In the genomic region with DNA sequence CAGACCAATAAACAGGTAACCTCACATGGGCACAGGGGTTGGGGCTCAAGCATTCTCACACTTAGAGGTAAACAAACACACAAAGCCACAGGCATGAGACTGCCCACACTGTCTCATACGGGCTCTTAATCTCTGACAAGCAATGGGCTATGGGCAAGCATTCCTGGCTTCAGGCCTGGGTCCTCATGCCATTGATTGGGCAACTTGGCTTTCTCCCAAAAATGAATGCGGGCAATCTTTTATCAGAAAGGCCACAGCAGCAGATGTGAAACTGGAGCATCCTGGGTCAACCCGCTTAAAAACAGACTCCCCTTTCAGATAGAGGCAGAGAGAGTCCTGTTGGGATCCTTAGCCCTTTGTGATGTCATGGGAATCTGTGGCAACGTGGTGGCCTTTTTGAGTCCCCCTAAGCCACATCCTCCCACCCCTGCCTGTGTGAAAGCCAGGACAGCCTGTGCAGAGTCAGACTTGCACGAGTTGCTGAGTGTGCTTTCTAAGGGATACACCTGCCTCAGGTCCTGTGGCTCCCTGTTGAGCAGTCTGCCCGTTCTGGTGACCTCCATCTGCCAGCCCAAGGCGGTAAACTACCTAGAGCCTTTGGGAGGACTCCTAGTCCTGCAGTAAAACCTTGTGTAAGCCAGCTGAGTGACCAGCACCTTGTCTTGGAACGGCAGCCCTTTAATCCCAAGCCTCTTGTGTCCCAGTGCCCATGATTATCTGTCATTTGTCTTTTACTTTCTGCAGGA, we compare ENCODE assay signal across 9 cellular contexts.
DNase-seq lines count a peak whose midpoint lies in the region; ATAC-seq, FAIRE-seq and TF ChIP-seq lines count a peak whose summit lies in the region.
"Had no signal": no experiment of that assay in that cellular context is flagged by ENCODE, and none has a peak within 500 bp of the region (broad histone marks: within the 10 kb centered on the region; RNA-seq: fewer than 3 reads in every experiment).

No MANE protein-coding gene starts in this region.

- DNase-seq in right lobe of liver = peak in 2 of 3 donors; percentile 51 to 70
- DNase-seq in HepG2 (ENCODE audit: low spot score) = no peak
- DNase-seq in activated CD8-positive, alpha-beta memory T cell treated with anti-CD3 and anti-CD28 coated beads, Interleukin-2, amount 50 U/mL, for 48 hours = peak; percentile 46
- DNase-seq in right atrium auricular region (ENCODE audit: low spot score) = peak; percentile 52
- peak; percentile 31 for DNase-seq in upper lobe of right lung
- DNase-seq in NCI-H1105 (lab: John Stamatoyannopoulos, UW) = no peak
- DNase-seq in NCI-H2081 (lab: John Stamatoyannopoulos, UW) = no peak
- DNase-seq: activated effector memory CD4-positive, alpha-beta T cell treated with Interleukin-2 at 50 U/mL for 16 hours had no signal

- TF ChIP-seq POLR2A in right lobe of liver (IDR thresholded peaks at IDR 0.05) (no peak), HepG2 (IDR thresholded peaks at IDR 0.05; ENCODE audit: insufficient read depth in 1 of 2, low read depth in 2 of 2, low read length in 2 of 2) (no peak)

- FAIRE-seq in HepG2 (lab: Jason Lieb, UNC) = no peak

- H3K4me2 ChIP-seq in HepG2 (ENCODE audit: low read depth, low read length) = no peak overlapping the region

- H3K27me3 ChIP-seq in right lobe of liver (no peaks in the 10 kb centered on the region), HepG2 (ENCODE audit: control insufficient read depth in 1 of 2, insufficient read depth in 2 of 2, low read length in 2 of 2) (no peaks in the 10 kb centered on the region), right atrium auricular region (no peaks in the 10 kb centered on the region), upper lobe of right lung (no peaks in the 10 kb centered on the region)

- H3K4me1 ChIP-seq in right lobe of liver (peaks cover 0 to 8% (median 4%) of the 10 kb centered on the region in 4 donors), HepG2 (ENCODE audit: insufficient read depth, low read length) (no peaks in the 10 kb centered on the region), right atrium auricular region (peaks cover 0 to 20% of the 10 kb centered on the region in 2 donors), upper lobe of right lung (no peaks in the 10 kb centered on the region)

- H2AFZ ChIP-seq in HepG2 (ENCODE audit: low read length) = no peak overlapping the region

- no peaks in the 10 kb centered on the region for H4K20me1 ChIP-seq in HepG2 (ENCODE audit: insufficient read depth, low read length)

- no TSS peak for BruUV-seq in HepG2 (replicated peaks; lab: Mats Ljungman, UMichigan)

- 9% methylated on average over 6 of the region's 8 CpGs for WGBS in right lobe of liver (ENCODE audit: insufficient coverage, low coverage, low lambda C conversion rate, missing lambda C conversion rate)
- WGBS in HepG2 (ENCODE audit: low lambda C conversion rate) = no CpG with 5 or more reads among the region's 8 CpGs

- no peak for TF ChIP-seq RAD21 in HepG2 (CRISPR knock-in tag; IDR thresholded peaks at IDR 0.05)

- POLR2A ChIA-PET in HepG2 (lab: Yijun Ruan, JAX) = no interaction called here

- intact Hi-C loops in right lobe of liver (cut with DNase I) (no loop called here), HepG2 (cut with micrococcal nuclease; ENCODE audit: unreplicated experiment) (no loop called here), upper lobe of right lung (cut with DNase I) (no loop called here)

- no peaks in the 10 kb centered on the region for H3K79me2 ChIP-seq in HepG2 (ENCODE audit: insufficient read depth, low read length)

- TF ChIP-seq EP300 in HepG2 (IDR thresholded peaks at IDR 0.05; ENCODE audit: low read depth in 2 of 2, low read length in 2 of 2) (no peak), HepG2 (CRISPR knock-in tag; IDR thresholded peaks at IDR 0.05; ENCODE audit: borderline replicate concordance) (no peak)

- H3K9ac ChIP-seq in HepG2 (ENCODE audit: insufficient read depth, low read depth, low read length) = no peak overlapping the region

- H3K9me3 ChIP-seq in right lobe of liver (no peaks in the 10 kb centered on the region), HepG2 (ENCODE audit: low read length) (no peaks in the 10 kb centered on the region), right atrium auricular region (no peaks in the 10 kb centered on the region), upper lobe of right lung (no peaks in the 10 kb centered on the region)

- H3K36me3 ChIP-seq in right lobe of liver (no peaks in the 10 kb centered on the region), HepG2 (replicated peaks in 1 of 2; ENCODE audit: control insufficient read depth in 1 of 2, insufficient read depth in 2 of 2, low read length in 2 of 2) (no peaks in the 10 kb centered on the region), right atrium auricular region (no peaks in the 10 kb centered on the region), upper lobe of right lung (no peaks in the 10 kb centered on the region)

- ATAC-seq in right lobe of liver (peak; percentile 62 to 83 (median 73)), HepG2 (no peak), upper lobe of right lung (peak; percentile 71), GM21381 (IDR thresholded peaks at IDR 0.05; ENCODE audit: unreplicated experiment) (no peak)

- TF ChIP-seq CTCF in right lobe of liver (IDR thresholded peaks at IDR 0.05) = no peak
- no peak for TF ChIP-seq CTCF in HepG2 (CRISPR knock-in tag; IDR thresholded peaks at IDR 0.05)
- TF ChIP-seq CTCF in right atrium auricular region (IDR thresholded peaks at IDR 0.05) = no peak
- no peak for TF ChIP-seq CTCF in upper lobe of right lung (IDR thresholded peaks at IDR 0.05)

- CTCF ChIA-PET in HepG2 (lab: Yijun Ruan, JAX; ENCODE audit: low intra/inter-chr PET ratio, low total read pairs) = no interaction called here

- H3K27ac ChIP-seq in right lobe of liver (no peak overlapping the region), HepG2 (ENCODE audit: extremely low read length, insufficient read depth, low read length) (no peak overlapping the region), right atrium auricular region (no peak overlapping the region), upper lobe of right lung (no peak overlapping the region)

- in situ Hi-C loops in HepG2 (cut with HindIII; ENCODE audit: extremely low pct_ligation_motif_present, low pct_unique_long_range_greater_than_20kb) = no loop called here

- H3K4me3 ChIP-seq in right lobe of liver = no peak overlapping the region
- no peak overlapping the region for H3K4me3 ChIP-seq in HepG2 (replicated peaks in 1 of 3; ENCODE audit: insufficient read depth in 1 of 3, low read depth in 2 of 3, low read length in 3 of 3)
- H3K4me3 ChIP-seq in right atrium auricular region = no peak overlapping the region
- H3K4me3 ChIP-seq in upper lobe of right lung = no peak overlapping the region

TF ChIP-seq in HepG2, 621 proteins besides CTCF, POLR2A, EP300 and RAD21 (continues in another document):
- TF ChIP-seq PHB2 (IDR thresholded peaks at IDR 0.05; ENCODE audit: partially characterized antibody) = no peak
- TF ChIP-seq SALL1 (CRISPR knock-in tag; IDR thresholded peaks at IDR 0.05) = no peak
- no peak for TF ChIP-seq TCF7L2 (IDR thresholded peaks at IDR 0.05; ENCODE audit: low read depth, low read length)
- no peak for TF ChIP-seq ARNT (IDR thresholded peaks at IDR 0.05)
- no peak for TF ChIP-seq ZNF260 (CRISPR knock-in tag; IDR thresholded peaks at IDR 0.05; ENCODE audit: borderline replicate concordance, low read depth)
- TF ChIP-seq MTF1 (CRISPR knock-in tag; IDR thresholded peaks at IDR 0.05) = no peak
- no peak for TF ChIP-seq ZNF724P (CRISPR knock-in tag; IDR thresholded peaks at IDR 0.05; ENCODE audit: borderline replicate concordance)
- no peak for TF ChIP-seq ZNF619 (CRISPR knock-in tag; IDR thresholded peaks at IDR 0.05)
- TF ChIP-seq NFYC (CRISPR knock-in tag; IDR thresholded peaks at IDR 0.05) = no peak
- no peak for TF ChIP-seq ZBTB4 (CRISPR knock-in tag; IDR thresholded peaks at IDR 0.05; ENCODE audit: borderline replicate concordance)
- no peak for TF ChIP-seq ZFY (CRISPR knock-in tag; IDR thresholded peaks at IDR 0.05)
- TF ChIP-seq ZNF775 (CRISPR knock-in tag; IDR thresholded peaks at IDR 0.05; ENCODE audit: borderline replicate concordance) = no peak
- TF ChIP-seq, protein P1, sequence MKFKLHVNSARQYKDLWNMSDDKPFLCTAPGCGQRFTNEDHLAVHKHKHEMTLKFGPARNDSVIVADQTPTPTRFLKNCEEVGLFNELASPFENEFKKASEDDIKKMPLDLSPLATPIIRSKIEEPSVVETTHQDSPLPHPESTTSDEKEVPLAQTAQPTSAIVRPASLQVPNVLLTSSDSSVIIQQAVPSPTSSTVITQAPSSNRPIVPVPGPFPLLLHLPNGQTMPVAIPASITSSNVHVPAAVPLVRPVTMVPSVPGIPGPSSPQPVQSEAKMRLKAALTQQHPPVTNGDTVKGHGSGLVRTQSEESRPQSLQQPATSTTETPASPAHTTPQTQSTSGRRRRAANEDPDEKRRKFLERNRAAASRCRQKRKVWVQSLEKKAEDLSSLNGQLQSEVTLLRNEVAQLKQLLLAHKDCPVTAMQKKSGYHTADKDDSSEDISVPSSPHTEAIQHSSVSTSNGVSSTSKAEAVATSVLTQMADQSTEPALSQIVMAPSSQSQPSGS (CRISPR knock-in tag; IDR thresholded peaks at IDR 0.05) = no peak
- no peak for TF ChIP-seq TEAD2 (CRISPR knock-in tag; IDR thresholded peaks at IDR 0.05)
- no peak for TF ChIP-seq MEF2D (CRISPR knock-in tag; IDR thresholded peaks at IDR 0.05)
- TF ChIP-seq ZMYM3 (CRISPR knock-in tag; IDR thresholded peaks at IDR 0.05) = no peak
- TF ChIP-seq MBNL3 (CRISPR knock-in tag; conservative IDR thresholded peaks at IDR 0.05) = no peak

Comparison
In these comparisons a context has a peak if more than half of its experiments do, and no peak if none do; other contexts are left out.
1. ATAC-seq: peak in right lobe of liver (4 of 4) and upper lobe of right lung (single experiment); none in HepG2 (single experiment) and GM21381 (single experiment).
2. DNase-seq: peak in right lobe of liver (2 of 3), activated CD8-positive, alpha-beta memory T cell treated with anti-CD3 and anti-CD28 coated beads, Interleukin-2, amount 50 U/mL, for 48 hours (single experiment), right atrium auricular region (single experiment) and upper lobe of right lung (single experiment); none in HepG2 (single experiment), NCI-H1105 (single experiment) and NCI-H2081 (0 of 2).